Comparison of ENCODE assay signal across 1 cellular context in the genomic region with DNA sequence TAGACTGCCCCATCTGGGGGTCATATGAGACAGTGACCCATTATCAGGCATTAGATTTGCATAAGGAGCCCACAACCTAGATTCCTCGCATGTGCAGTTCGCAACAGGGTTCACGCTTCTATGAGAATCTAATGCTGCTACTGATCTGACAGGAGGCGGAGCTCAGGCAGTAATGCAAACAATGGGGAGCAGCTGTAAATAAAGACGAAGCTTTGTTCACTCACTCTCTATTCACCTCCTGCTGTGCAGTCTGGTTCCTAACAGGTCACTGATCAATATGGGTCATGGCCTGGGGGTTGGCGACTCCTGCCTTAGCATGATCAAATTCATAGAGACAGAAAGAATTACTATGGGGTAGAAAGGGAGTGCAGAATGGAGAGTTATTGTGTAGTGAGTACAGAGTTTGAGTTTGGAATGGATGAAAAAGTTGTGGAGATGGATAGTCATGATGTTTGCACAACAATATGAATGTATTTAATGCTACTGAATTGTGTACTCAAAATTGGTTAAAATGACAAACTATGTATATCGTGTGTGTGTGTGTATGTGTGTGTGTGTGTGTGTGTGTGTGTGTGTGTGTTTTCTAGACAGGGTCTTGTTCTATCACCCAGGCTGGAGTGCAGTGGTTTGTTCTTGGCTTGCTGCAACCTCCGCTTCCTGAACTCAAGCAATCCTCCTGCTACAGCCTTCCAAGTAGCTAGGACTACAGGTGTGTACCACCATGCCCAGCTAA.
TF ChIP-seq lines count a peak whose summit lies in the region.

No MANE protein-coding gene starts in this region.

TF ChIP-seq in GM12878, 131 proteins besides CTCF, POLR2A, EP300 and RAD21:
- TF ChIP-seq ASH2L (IDR thresholded peaks at IDR 0.05; ENCODE audit: borderline replicate concordance, low read depth) (no peak), BHLHE40 (IDR thresholded peaks at IDR 0.05; ENCODE audit: borderline replicate concordance in 1 of 2, low read depth in 2 of 2, low read length in 1 of 2) (0 out of 4 replicates have a peak, but pooled peaks of 1 of the 2 experiments have one; percentile 12), SIX5 (IDR thresholded peaks at IDR 0.05; ENCODE audit: low read depth, low read length, severe bottlenecking) (no peak), ZNF622 (IDR thresholded peaks at IDR 0.05) (no peak), SMARCA5 (IDR thresholded peaks at IDR 0.05) (no peak), CUX1 (IDR thresholded peaks at IDR 0.05; ENCODE audit: insufficient replicate concordance, low read depth, low read length) (no peak)
